ENCODE assay signal across 9 cellular contexts in the genomic region with DNA sequence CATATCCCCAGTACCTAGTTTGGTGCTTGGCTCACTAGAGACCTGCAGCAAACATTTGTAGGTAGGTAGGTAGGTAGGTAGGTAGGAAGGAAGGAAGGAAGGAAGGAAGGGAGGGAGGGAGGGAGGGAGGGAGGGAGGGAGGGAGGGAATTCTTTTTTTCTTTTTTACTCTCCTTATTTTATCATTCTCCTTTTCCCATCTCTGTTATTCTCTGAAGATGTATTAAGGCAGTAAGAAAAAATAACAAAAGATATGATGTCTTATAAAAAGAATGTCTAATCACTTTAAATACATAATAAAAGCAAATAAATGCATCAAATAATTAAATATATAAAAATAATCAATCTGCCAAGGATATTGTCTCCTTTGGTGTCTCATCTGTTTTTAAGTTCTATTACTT. TPM values are rescaled to one million over a fixed set of nuclear protein-coding genes. Genes with fewer than 3 reads are reported as not detected.
"Had no signal": no experiment of that assay in that cellular context is flagged by ENCODE, and none has a peak within 500 bp of the region (broad histone marks: within the 10 kb centered on the region; RNA-seq: fewer than 3 reads in every experiment).

No MANE protein-coding gene starts in this region.

- DNase-seq: GDM1, GF-D8 had no signal

- ATAC-seq: GM12878 had no signal

- H3K4me3 ChIP-seq: GM12878 had no signal

- FAIRE-seq: G401.6, GM12878, GM12891, GM12892, GM18507, GM19239 had no signal

RNA-seq across cellular contexts. Expression of a gene that starts 28.4 kb away (rescaled TPM):
- total RNA-seq: G401, GM12878 had no signal
